1 cellular context compared by ENCODE assay signal in the genomic region with DNA sequence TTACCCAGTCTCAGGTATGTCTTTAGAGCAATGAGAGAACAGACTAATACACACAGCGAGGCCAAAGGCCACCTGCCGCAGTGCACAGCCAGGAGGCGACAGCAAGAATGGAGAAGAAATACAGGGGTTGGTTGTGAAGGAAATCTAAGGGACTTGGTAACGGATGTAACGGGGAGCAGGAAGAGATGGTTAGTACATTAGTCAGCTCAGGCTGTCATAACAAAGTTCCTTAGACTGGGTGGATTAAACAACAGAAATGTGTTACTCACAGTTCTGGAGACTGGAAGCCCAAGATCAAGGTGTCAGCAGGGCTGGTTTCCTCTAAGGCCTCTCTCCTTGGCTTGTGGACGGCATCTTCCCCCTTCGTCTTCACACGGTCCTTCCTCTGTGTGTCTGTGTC.
TF ChIP-seq lines count a peak whose summit lies in the region.

No MANE protein-coding gene starts in this region.

TF ChIP-seq in IMR-90, 13 proteins besides CTCF, POLR2A, EP300 and RAD21:
- TF ChIP-seq MXI1 (IDR thresholded peaks at IDR 0.05; ENCODE audit: borderline replicate concordance, low read depth, low read length) (no peak), CHD1 (IDR thresholded peaks at IDR 0.05; ENCODE audit: low read depth, low read length) (no peak), CEBPB (IDR thresholded peaks at IDR 0.05; ENCODE audit: low read depth, low read length) (no peak), FOS (IDR thresholded peaks at IDR 0.05; ENCODE audit: low read depth, low read length) (no peak), RFX5 (IDR thresholded peaks at IDR 0.05; ENCODE audit: low read depth, low read length) (no peak)
